Comparison of ENCODE assay signal across 10 cellular contexts in genomic region chr5:172642046-172642409, GRCh38. TPM values are rescaled to one million over a fixed set of nuclear protein-coding genes. Genes with fewer than 3 reads are reported as not detected.
DNase-seq lines count a peak whose midpoint lies in the region; FAIRE-seq and TF ChIP-seq lines count a peak whose summit lies in the region.
"Had no signal": no experiment of that assay in that cellular context is flagged by ENCODE, and none has a peak within 500 bp of the region (broad histone marks: within the 10 kb centered on the region; RNA-seq: fewer than 3 reads in every experiment).

No MANE protein-coding gene starts in this region.

- H3K36me3 ChIP-seq in keratinocyte (ENCODE audit: control insufficient read depth in 2 of 2, extremely low read depth in 1 of 2, insufficient read depth in 2 of 2, low read length in 2 of 2) = no peaks in the 10 kb centered on the region
- no peaks in the 10 kb centered on the region for H3K36me3 ChIP-seq in stomach

- TF ChIP-seq POLR2A in stomach (IDR thresholded peaks at IDR 0.05) = no peak

- WGBS in stomach, 5 donors = 19 to 50% (median 36%) methylated on average over 11 to 14 of the region's 14 CpGs

- no peak for TF ChIP-seq EP300 in stomach (IDR thresholded peaks at IDR 0.05)

- no peak for TF ChIP-seq CTCF in WI38 (IDR thresholded peaks at IDR 0.05; ENCODE audit: low read depth, low read length)
- TF ChIP-seq CTCF in keratinocyte (optimal IDR thresholded peaks at IDR 0.05 in 1 of 3, IDR thresholded peaks at IDR 0.05 in 1 of 3, conservative IDR thresholded peaks at IDR 0.05 in 1 of 3; ENCODE audit: extremely low read depth in 1 of 3, insufficient read depth in 2 of 3, low read length in 3 of 3) = no peak
- no peak for TF ChIP-seq CTCF in stomach (IDR thresholded peaks at IDR 0.05)

- H3K9me1 ChIP-seq in keratinocyte (ENCODE audit: control insufficient read depth, extremely low read depth, insufficient read depth, low read length) = no peaks in the 10 kb centered on the region

- dilution Hi-C loops in keratinocyte (cut with MboI; ENCODE audit: extremely low pct_ligation_motif_present, low sequenced_read_pairs) = no loop called here

- no peaks in the 10 kb centered on the region for H4K20me1 ChIP-seq in keratinocyte (ENCODE audit: control insufficient read depth, extremely low read depth, insufficient read depth, low read length)

- peak overlapping the region; percentile 77 for H3K4me3 ChIP-seq in WI38 (ENCODE audit: low read depth, low read length)
- H3K4me3 ChIP-seq in keratinocyte (ENCODE audit: control insufficient read depth in 2 of 3, extremely low read depth in 1 of 3, insufficient read depth in 2 of 3, low read depth in 1 of 3, low read length in 3 of 3) = no peak overlapping the region
- peak overlapping the region; percentile 71 to 86 (median 76) for H3K4me3 ChIP-seq in stomach

- H3K9ac ChIP-seq in keratinocyte (ENCODE audit: control insufficient read depth, extremely low read depth, insufficient read depth, low read length) = no peak overlapping the region

- peak; percentile 1 for DNase-seq in NCI-H1105 treated with DMSO at 0.1 percent for 48 hours (lab: John Stamatoyannopoulos, UW)
- DNase-seq in NCI-H1105 (lab: John Stamatoyannopoulos, UW) = no peak
- DNase-seq in keratinocyte (ENCODE audit: low read depth, low spot score) = no peak
- no peak for DNase-seq in stomach
- no peak for DNase-seq in activated T-cell treated with anti-CD3 and anti-CD28 coated beads for 4 hours
- DNase-seq in GDM1 (lab: John Stamatoyannopoulos, UW) = no peak
- DNase-seq in putamen (ENCODE audit: low spot score) = no peak
- DNase-seq: ACHN, activated gamma-delta T cell treated with Interleukin-2 at 50 U/mL for 16 hours had no signal

- H3K9me3 ChIP-seq in keratinocyte (ENCODE audit: control insufficient read depth, low read depth, low read length) (no peaks in the 10 kb centered on the region), stomach (no peaks in the 10 kb centered on the region)

- intact Hi-C loops in stomach (cut with DNase I; ENCODE audit: low total_unique reads) = no loop called here

- H3K79me2 ChIP-seq in keratinocyte (ENCODE audit: control insufficient read depth, insufficient read depth, low read length) = no peaks in the 10 kb centered on the region

- peak overlapping the region; percentile 82 for H3K4me2 ChIP-seq in keratinocyte (ENCODE audit: control insufficient read depth, extremely low read depth, insufficient read depth, low read depth, low read length)

- H2AFZ ChIP-seq in keratinocyte (ENCODE audit: control insufficient read depth, low read length) = no peak overlapping the region

- FAIRE-seq in keratinocyte (lab: Jason Lieb, UNC) = no peak

- H3K27ac ChIP-seq in keratinocyte (ENCODE audit: control insufficient read depth, insufficient read depth, low read length) (no peak overlapping the region), stomach (peak overlapping the region; percentile 61 to 89 (median 84))

- H3K27me3 ChIP-seq in keratinocyte (ENCODE audit: control insufficient read depth, extremely low read depth, insufficient read depth, low read length) (peaks cover 34% of the 10 kb centered on the region), stomach (peaks cover 0 to 20% (median 7%) of the 10 kb centered on the region in 3 donors)

- H3K4me1 ChIP-seq in keratinocyte (ENCODE audit: control insufficient read depth, extremely low read depth, insufficient read depth, low read length) = peaks cover 12% of the 10 kb centered on the region
- peaks cover 11 to 75% (median 47%) of the 10 kb centered on the region in 4 donors for H3K4me1 ChIP-seq in stomach

RNA-seq across cellular contexts. Expression of gene NEURL1B, which starts 1.0 kb away (rescaled TPM):
- polyA plus RNA-seq in keratinocyte (0.06 to 0.43 TPM (median 0.36 TPM) in 3 replicates), stomach (1 to 10 TPM; 2.7 to 7.3 (median 4.2) TPM)
- polyA plus RNA-seq in keratinocyte (2011; ENCODE audit: low read depth) = 0.07 TPM
- polyA plus RNA-seq in keratinocyte (2011; cell fraction: cytosol; rRNA removed) = 0.13 and 0.14 TPM in 2 replicates
- 0.24 and 0.25 TPM in 2 replicates for polyA plus RNA-seq in keratinocyte (2011; cell fraction: nucleus; rRNA removed)
- polyA plus RNA-seq in keratinocyte (2012; ENCODE audit: low replicate concordance) = 0.14 and 0.38 TPM in 2 replicates
- polyA minus RNA-seq in keratinocyte = 0.07 to 0.77 TPM (median 0.56 TPM) in 3 replicates
- polyA minus RNA-seq in keratinocyte (2011; cell fraction: cytosol; rRNA and poly(A)+ RNA removed) = 0.58 TPM
- 0.11 TPM in 1 of 2 replicates, not detected in the other for polyA minus RNA-seq in keratinocyte (2011; cell fraction: nucleus; rRNA and poly(A)+ RNA removed)
- total RNA-seq in stomach = 10 to 100 TPM in 4 of 5 donors, 1 to 10 TPM in 1; 9.1 to 60.3 (median 17.4) TPM

Comparison
In these comparisons a context has a peak if more than half of its experiments do, and no peak if none do; other contexts are left out.
1. H3K4me3 ChIP-seq: peak in WI38 (single experiment) and stomach (4 of 4); none in keratinocyte (0 of 3).